Comparison of ENCODE assay signal across 1 cellular context in the genomic region with DNA sequence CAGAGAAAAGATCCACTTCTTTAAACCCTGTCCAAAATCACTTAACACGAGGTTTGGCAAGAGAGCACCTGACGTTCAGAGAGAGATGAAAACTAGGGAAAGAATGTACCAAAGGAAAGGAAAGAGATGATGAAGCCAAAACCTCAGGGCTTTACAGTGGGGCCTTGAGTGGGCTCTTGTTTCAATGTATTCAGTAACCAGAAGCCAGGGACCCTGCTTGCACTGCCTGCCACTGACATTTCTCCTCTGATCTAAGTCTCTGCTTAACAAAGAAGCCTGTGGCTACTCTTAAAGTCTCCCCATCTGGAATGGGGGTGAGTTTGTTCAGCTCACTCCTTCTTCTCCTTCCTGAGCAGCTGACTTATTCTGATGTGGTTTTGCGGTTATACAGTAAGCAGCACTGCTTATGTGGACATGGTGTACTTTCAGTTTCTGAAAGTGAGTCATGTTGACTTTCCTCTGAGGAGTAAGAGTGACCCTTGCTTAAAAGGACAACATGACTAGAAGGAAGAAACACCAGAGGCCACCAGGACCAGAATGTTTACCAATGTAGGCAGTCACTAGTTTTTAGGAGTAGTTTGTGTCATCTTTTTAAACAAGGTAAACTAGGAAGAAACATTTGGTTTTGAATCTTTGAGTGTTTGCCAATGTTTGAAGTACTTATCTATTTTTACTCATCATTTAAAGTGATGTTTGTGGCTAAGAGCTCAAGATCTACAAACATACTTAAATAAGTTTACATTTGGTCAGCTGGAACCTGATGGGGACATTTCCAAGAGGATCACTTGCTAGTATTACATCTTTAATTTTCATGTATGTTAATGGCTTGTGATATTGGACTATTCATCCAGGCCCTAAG.
TF ChIP-seq lines count a peak whose summit lies in the region.

No MANE protein-coding gene starts in this region.

TF ChIP-seq in SK-N-SH treated with all-trans-retinoic acid at 6 μM for 48 hours, 23 proteins besides CTCF, POLR2A, EP300 and RAD21 (continued from another document):
- TF ChIP-seq, protein P1, sequence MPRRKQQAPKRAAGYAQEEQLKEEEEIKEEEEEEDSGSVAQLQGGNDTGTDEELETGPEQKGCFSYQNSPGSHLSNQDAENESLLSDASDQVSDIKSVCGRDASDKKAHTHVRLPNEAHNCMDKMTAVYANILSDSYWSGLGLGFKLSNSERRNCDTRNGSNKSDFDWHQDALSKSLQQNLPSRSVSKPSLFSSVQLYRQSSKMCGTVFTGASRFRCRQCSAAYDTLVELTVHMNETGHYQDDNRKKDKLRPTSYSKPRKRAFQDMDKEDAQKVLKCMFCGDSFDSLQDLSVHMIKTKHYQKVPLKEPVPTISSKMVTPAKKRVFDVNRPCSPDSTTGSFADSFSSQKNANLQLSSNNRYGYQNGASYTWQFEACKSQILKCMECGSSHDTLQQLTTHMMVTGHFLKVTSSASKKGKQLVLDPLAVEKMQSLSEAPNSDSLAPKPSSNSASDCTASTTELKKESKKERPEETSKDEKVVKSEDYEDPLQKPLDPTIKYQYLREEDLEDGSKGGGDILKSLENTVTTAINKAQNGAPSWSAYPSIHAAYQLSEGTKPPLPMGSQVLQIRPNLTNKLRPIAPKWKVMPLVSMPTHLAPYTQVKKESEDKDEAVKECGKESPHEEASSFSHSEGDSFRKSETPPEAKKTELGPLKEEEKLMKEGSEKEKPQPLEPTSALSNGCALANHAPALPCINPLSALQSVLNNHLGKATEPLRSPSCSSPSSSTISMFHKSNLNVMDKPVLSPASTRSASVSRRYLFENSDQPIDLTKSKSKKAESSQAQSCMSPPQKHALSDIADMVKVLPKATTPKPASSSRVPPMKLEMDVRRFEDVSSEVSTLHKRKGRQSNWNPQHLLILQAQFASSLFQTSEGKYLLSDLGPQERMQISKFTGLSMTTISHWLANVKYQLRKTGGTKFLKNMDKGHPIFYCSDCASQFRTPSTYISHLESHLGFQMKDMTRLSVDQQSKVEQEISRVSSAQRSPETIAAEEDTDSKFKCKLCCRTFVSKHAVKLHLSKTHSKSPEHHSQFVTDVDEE (CRISPR knock-in tag; IDR thresholded peaks at IDR 0.05): no peak
